11 cellular contexts compared by ENCODE assay signal in genomic region chr13:94112227-94112626, GRCh38.
DNase-seq lines count a peak whose midpoint lies in the region; ATAC-seq and TF ChIP-seq lines count a peak whose summit lies in the region.
"Had no signal": no experiment of that assay in that cellular context is flagged by ENCODE, and none has a peak within 500 bp of the region (broad histone marks: within the 10 kb centered on the region; RNA-seq: fewer than 3 reads in every experiment).

No MANE protein-coding gene starts in this region.

- no peaks in the 10 kb centered on the region for H3F3A ChIP-seq in PC-9 (ENCODE audit: insufficient read depth, low read depth)

- POLR2A ChIA-PET in PC-9 (lab: Charles Lee; ENCODE audit: unreplicated experiment): no interaction called here

- CTCF ChIA-PET in PC-9 (lab: Charles Lee): no interaction called here

- no peaks in the 10 kb centered on the region for H3K9me2 ChIP-seq in PC-9 (ENCODE audit: insufficient read depth)

- 56 to 73% (median 71%) methylated on average over 3 of the region's 3 CpGs for WGBS in heart left ventricle, 4 donors

- H3K4me3 ChIP-seq in heart left ventricle (no peak overlapping the region), left ventricle myocardium inferior (no peak overlapping the region), kidney epithelial cell (ENCODE audit: low read depth, low read length) (no peak overlapping the region), PC-9 (no peak overlapping the region)
- H3K4me3 ChIP-seq: psoas muscle had no signal

- ATAC-seq in heart left ventricle: peak in 2 of 4 donors; percentile 45 to 80
- ATAC-seq in GM18909 (IDR thresholded peaks at IDR 0.05; ENCODE audit: poor library complexity, unreplicated experiment): no peak
- ATAC-seq in GM21423 (IDR thresholded peaks at IDR 0.05; ENCODE audit: unreplicated experiment): no peak
- ATAC-seq: psoas muscle had no signal

- H3K9me3 ChIP-seq in heart left ventricle (peaks cover 0 to 3% (median 0%) of the 10 kb centered on the region in 12 donors), left ventricle myocardium inferior (replicated peaks) (no peaks in the 10 kb centered on the region), PC-9 (ENCODE audit: insufficient read depth, low read depth) (no peaks in the 10 kb centered on the region)
- H3K9me3 ChIP-seq: psoas muscle had no signal

- H3K27ac ChIP-seq in heart left ventricle (no peak overlapping the region), left ventricle myocardium inferior (replicated peaks) (no peak overlapping the region), PC-9 (no peak overlapping the region)
- H3K27ac ChIP-seq: psoas muscle had no signal

- H3K36me3 ChIP-seq in heart left ventricle (no peaks in the 10 kb centered on the region), left ventricle myocardium inferior (no peaks in the 10 kb centered on the region), kidney epithelial cell (ENCODE audit: control insufficient read depth, insufficient read depth, low read length) (no peaks in the 10 kb centered on the region), PC-9 (ENCODE audit: low read depth) (no peaks in the 10 kb centered on the region)

- no peaks in the 10 kb centered on the region for H3K79me2 ChIP-seq in PC-9 (ENCODE audit: low read depth)

- intact Hi-C loops in heart left ventricle (cut with DNase I): no loop called here
- intact Hi-C loops in left ventricle myocardium inferior (cut with micrococcal nuclease): no loop called here
- intact Hi-C loops in PC-9 (cut with micrococcal nuclease; ENCODE audit: unreplicated experiment): no loop called here

- no peak overlapping the region for H2AFZ ChIP-seq in PC-9

- no peaks in the 10 kb centered on the region for H3K4me1 ChIP-seq in heart left ventricle
- H3K4me1 ChIP-seq in left ventricle myocardium inferior: no peaks in the 10 kb centered on the region
- H3K4me1 ChIP-seq in PC-9 (replicated peaks; ENCODE audit: insufficient read depth): no peaks in the 10 kb centered on the region
- H3K4me1 ChIP-seq: psoas muscle had no signal

- H4K20me1 ChIP-seq in PC-9 (ENCODE audit: insufficient read depth): no peaks in the 10 kb centered on the region

- BruUV-seq in PC-9 (replicated peaks; lab: Mats Ljungman, UMichigan): no TSS peak

- H3K27me3 ChIP-seq in heart left ventricle (no peaks in the 10 kb centered on the region), left ventricle myocardium inferior (ENCODE audit: low read depth) (no peaks in the 10 kb centered on the region), kidney epithelial cell (ENCODE audit: control insufficient read depth, insufficient read depth, low read length) (no peaks in the 10 kb centered on the region), PC-9 (ENCODE audit: insufficient read depth, low read depth) (no peaks in the 10 kb centered on the region)

- TF ChIP-seq POLR2A in heart left ventricle (IDR thresholded peaks at IDR 0.05): no peak

- peak in 3 of 5 donors; percentile 8 to 32 (median 24) for DNase-seq in heart left ventricle
- no peak for DNase-seq in left ventricle myocardium inferior
- DNase-seq in astrocyte of the hippocampus (ENCODE audit: low read depth, low spot score): peak; percentile 95
- peak; percentile 88 for DNase-seq in kidney epithelial cell (ENCODE audit: low read depth)
- no peak for DNase-seq in PC-9
- no peak for DNase-seq in cerebellum (ENCODE audit: low spot score)
- DNase-seq: amygdala, NCI-H1092 had no signal

- no peak overlapping the region for H3K4me2 ChIP-seq in PC-9

- no peak for TF ChIP-seq CTCF in heart left ventricle (IDR thresholded peaks at IDR 0.05)
- no peak for TF ChIP-seq CTCF in left ventricle myocardium inferior (IDR thresholded peaks at IDR 0.05; ENCODE audit: borderline replicate concordance)
- TF ChIP-seq CTCF in kidney epithelial cell (IDR thresholded peaks at IDR 0.05; ENCODE audit: insufficient read depth, low read length, poor library complexity, severe bottlenecking): peak; percentile 5
- no peak for TF ChIP-seq CTCF in PC-9 (conservative IDR thresholded peaks at IDR 0.05)

Comparison
In these comparisons a context has a peak if more than half of its experiments do, and no peak if none do; other contexts are left out.
1. DNase-seq: peak in heart left ventricle (3 of 5), astrocyte of the hippocampus (single experiment) and kidney epithelial cell (single experiment); none in left ventricle myocardium inferior (single experiment), PC-9 (0 of 2) and cerebellum (single experiment).